Comparison of ENCODE assay signal across 8 cellular contexts in the genomic region with DNA sequence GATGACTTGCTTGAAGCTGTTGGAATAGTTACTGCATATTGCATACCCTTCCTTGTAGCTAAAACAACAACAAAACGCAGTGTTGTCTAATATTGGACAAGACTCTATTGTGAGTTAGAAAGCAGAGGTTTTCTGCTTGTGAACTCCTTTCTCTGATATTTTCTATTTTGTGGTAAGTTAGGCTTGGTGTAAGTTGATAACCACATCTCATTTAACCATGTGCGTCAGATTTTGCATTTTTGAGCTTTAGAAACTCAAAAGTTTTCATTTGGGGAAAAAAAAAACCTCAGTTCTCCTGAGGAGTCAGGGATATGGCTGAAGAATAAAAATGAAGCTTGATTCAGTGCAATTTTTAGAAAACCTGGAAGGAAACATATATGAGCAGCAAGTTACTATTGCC. TPM values are rescaled to one million over a fixed set of nuclear protein-coding genes. Genes with fewer than 3 reads are reported as not detected.
A peak's percentile ranks its signal among the peaks of the same experiment; 100 is the strongest.
DNase-seq lines count a peak whose midpoint lies in the region; ATAC-seq and TF ChIP-seq lines count a peak whose summit lies in the region.

No MANE protein-coding gene starts in this region.

- peak overlapping the region; percentile 92 for H3K4me3 Mint-ChIP-seq in activated CD4-positive, alpha-beta T cell treated with anti-CD3 and anti-CD28 coated beads for 36 hours

- TF ChIP-seq POLR2A in adrenal gland (IDR thresholded peaks at IDR 0.05) (no peak), suprapubic skin (IDR thresholded peaks at IDR 0.05) (no peak)

- H3K27me3 ChIP-seq in adrenal gland: no peaks in the 10 kb centered on the region
- H3K27me3 ChIP-seq in layer of hippocampus (ENCODE audit: control insufficient read depth, insufficient read depth, low read length): no peaks in the 10 kb centered on the region
- H3K27me3 ChIP-seq in suprapubic skin: no peaks in the 10 kb centered on the region

- H3K27me3 Mint-ChIP-seq in activated CD4-positive, alpha-beta T cell treated with anti-CD3 and anti-CD28 coated beads for 36 hours: no peaks in the 10 kb centered on the region

- H3K36me3 ChIP-seq in adrenal gland (replicated peaks in 1 of 2) (peaks cover 0 to 11% of the 10 kb centered on the region in 2 donors), suprapubic skin (peaks cover 9% of the 10 kb centered on the region)

- CTCF ChIA-PET in activated CD4-positive, alpha-beta T cell treated with anti-CD3 and anti-CD28 coated beads for 36 hours (lab: Charles Lee): interaction anchor here (0.7 to 2.8 kb wide), 5 partner anchors 10 to 249 kb away, joined by 3 to 9 read pairs (median 3); no protein-coding TSS in a partner anchor

- POLR2A ChIA-PET in activated CD4-positive, alpha-beta T cell treated with anti-CD3 and anti-CD28 coated beads for 36 hours (lab: Charles Lee): interaction anchor here (0.6 to 1.0 kb wide), 5 partner anchors 19 to 1557 kb away, joined by 3 to 4 read pairs (median 4); no protein-coding TSS in a partner anchor

- TF ChIP-seq EP300 in suprapubic skin (IDR thresholded peaks at IDR 0.05): no peak

- H3K27ac ChIP-seq in adrenal gland (peak overlapping the region in 4 of 5 donors; percentile 96 to 100 (median 98)), layer of hippocampus (ENCODE audit: low read depth, low read length) (peak overlapping the region; percentile 100), suprapubic skin (peak overlapping the region; percentile 99)

- ATAC-seq in activated CD4-positive, alpha-beta T cell treated with anti-CD3 and anti-CD28 coated beads for 36 hours: no peak
- no peak for ATAC-seq in esophagus mucosa

- H3K4me1 ChIP-seq in adrenal gland (replicated peaks in 1 of 2): peaks cover 7 to 50% of the 10 kb centered on the region in 2 donors
- H3K4me1 ChIP-seq in suprapubic skin: peaks cover 48% of the 10 kb centered on the region

- intact Hi-C loops in activated CD4-positive, alpha-beta T cell treated with anti-CD3 and anti-CD28 coated beads for 36 hours (cut with DNase I, micrococcal nuclease): loop anchor here (1.0 to 10.0 kb wide), 6 partner anchors 57 to 1519 kb away; partner anchors contain the start of genes MYO9A (in 1 of the 2), NEO1 (in 1 of the 2), PARP6 (in 1 of the 2) and PML (in 1 of the 2)
- intact Hi-C loops in adrenal gland (cut with DNase I): no loop called here

- peaks cover 46% of the 10 kb centered on the region for H3K4me1 Mint-ChIP-seq in activated CD4-positive, alpha-beta T cell treated with anti-CD3 and anti-CD28 coated beads for 36 hours

- peaks cover 49% of the 10 kb centered on the region for H3K36me3 Mint-ChIP-seq in activated CD4-positive, alpha-beta T cell treated with anti-CD3 and anti-CD28 coated beads for 36 hours (ENCODE audit: low read depth)

- H3K9me3 Mint-ChIP-seq in activated CD4-positive, alpha-beta T cell treated with anti-CD3 and anti-CD28 coated beads for 36 hours (ENCODE audit: low read depth): no peaks in the 10 kb centered on the region

- WGBS in adrenal gland, 4 donors: 3 to 9% (median 6%) methylated on average over 2 of the region's 2 CpGs
- WGBS in suprapubic skin: 4% methylated on average over 2 of the region's 2 CpGs

- peak overlapping the region in 2 of 4 donors; percentile 73 to 78 for H3K4me3 ChIP-seq in adrenal gland
- peak overlapping the region; percentile 84 for H3K4me3 ChIP-seq in suprapubic skin

- peak overlapping the region; percentile 92 for H3K27ac Mint-ChIP-seq in activated CD4-positive, alpha-beta T cell treated with anti-CD3 and anti-CD28 coated beads for 36 hours

- no peak for DNase-seq in activated CD4-positive, alpha-beta T cell treated with anti-CD3 and anti-CD28 coated beads for 36 hours
- no peak for DNase-seq in activated CD4-positive, alpha-beta T cell treated with anti-CD3 and anti-CD28 coated beads for 48 hours
- DNase-seq in adrenal gland: no peak
- no peak for DNase-seq in suprapubic skin (ENCODE audit: low spot score in 2 of 2)
- no peak for DNase-seq in stimulated activated CD4-positive, alpha-beta T cell treated with anti-CD3 and anti-CD28 coated beads, Interleukin-4, amount 100 ng/mL, for 1 hour
- no peak for DNase-seq in NCI-H146 treated with DMSO at 0.1 percent for 48 hours (lab: John Stamatoyannopoulos, UW; ENCODE audit: unreplicated experiment)

- TF ChIP-seq CTCF in adrenal gland (IDR thresholded peaks at IDR 0.05) (no peak), suprapubic skin (IDR thresholded peaks at IDR 0.05) (no peak)

- no peaks in the 10 kb centered on the region for H3K9me3 ChIP-seq in adrenal gland (replicated peaks in 1 of 3)
- H3K9me3 ChIP-seq in suprapubic skin: no peaks in the 10 kb centered on the region

RNA-seq across cellular contexts. Expression of gene ARIH1, which starts 1.5 kb away (rescaled TPM):
- 100 to 1,000 TPM; 177 to 195 TPM for total RNA-seq in activated CD4-positive, alpha-beta T cell treated with anti-CD3 and anti-CD28 coated beads for 36 hours
- total RNA-seq in adrenal gland (100 to 1,000 TPM in 4 of 8 donors, 10 to 100 TPM in 4; 22.6 to 159 (median 98.7) TPM), suprapubic skin (10 to 100 TPM; 73.1 to 84.8 (median 78.0) TPM), esophagus mucosa (98.7 TPM)
- 10 to 100 TPM; 18.3 to 68.3 (median 28.7) TPM for polyA plus RNA-seq in adrenal gland

Comparison
In these comparisons a context has a peak if more than half of its experiments do, and no peak if none do; other contexts are left out.
1. intact Hi-C loops: an anchor here in activated CD4-positive, alpha-beta T cell treated with anti-CD3 and anti-CD28 coated beads for 36 hours (1.0 to 10.0 kb wide); none called in adrenal gland.